Comparison of ENCODE assay signal across 8 cellular contexts in genomic region chr7:80134536-80135305, GRCh38. TPM values are rescaled to one million over a fixed set of nuclear protein-coding genes. Genes with fewer than 3 reads are reported as not detected.
A peak's percentile ranks its signal among the peaks of the same experiment; 100 is the strongest.
DNase-seq lines count a peak whose midpoint lies in the region; ATAC-seq, FAIRE-seq and TF ChIP-seq lines count a peak whose summit lies in the region.

GNAI1 (plus strand) TSS chr7:80134831; CDS start chr7:80135161, 330 bp downstream.

- DNase-seq in activated T-cell treated with anti-CD3 and anti-CD28 coated beads for 48 hours (ENCODE audit: low read depth), result peak; percentile 37
- DNase-seq in activated T-cell treated with anti-CD3 and anti-CD28 coated beads for 4 hours, result no peak
- peak in 1 of 2 experiments; percentile 7 for DNase-seq in HL-60 (ENCODE audit: low read depth in 1 of 2, low spot score in 1 of 2)
- peak; percentile 52 for DNase-seq in RPMI7951 (ENCODE audit: low read depth)
- no peak for DNase-seq in GM12878 (ENCODE audit: low read depth, low spot score)
- peak; percentile 93 for DNase-seq in hepatocyte (ENCODE audit: low spot score)
- DNase-seq in progenitor cell of endocrine pancreas (ENCODE audit: low spot score, unreplicated experiment), result peak; percentile 83

- no peaks in the 10 kb centered on the region; the same call in 2 of the 3 replicates for H3K9me3 ChIP-seq in GM12878 (replicated peaks; ENCODE audit: control insufficient read depth, insufficient read depth, low read length)
- no peaks in the 10 kb centered on the region for H3K9me3 ChIP-seq in hepatocyte (ENCODE audit: low read depth)

- H3K4me2 ChIP-seq in GM12878 (ENCODE audit: control insufficient read depth, insufficient read depth) (peak within 1 kb of the TSS; percentile 32; the same call in 1 of the 2 replicates), hepatocyte (peak within 1 kb of the TSS; percentile 79)

- TF ChIP-seq EP300 in GM12878 (IDR thresholded peaks at IDR 0.05; ENCODE audit: borderline replicate concordance in 1 of 2, control insufficient read depth in 1 of 2, low read depth in 2 of 2, low read length in 2 of 2), result no peak

- FAIRE-seq in GM12878 (lab: Jason Lieb, UNC), result no peak

- H3K4me3 Mint-ChIP-seq in progenitor cell of endocrine pancreas (ENCODE audit: low read depth), result peak within 1 kb of the TSS; percentile 97

- H3K27me3 Mint-ChIP-seq in progenitor cell of endocrine pancreas, result no peaks in the 10 kb centered on the region

- SMC1A ChIA-PET in GM12878 (lab: Charles Lee; ENCODE audit: uncharacterized antibody, unreplicated experiment), result no interaction called here

- H3K36me3 Mint-ChIP-seq in progenitor cell of endocrine pancreas (ENCODE audit: insufficient read depth), result no peaks in the 10 kb centered on the region

- H3K4me1 Mint-ChIP-seq in progenitor cell of endocrine pancreas (ENCODE audit: low read depth), result peaks cover 30% of the 10 kb centered on the region

- intact Hi-C loops in GM12878 (cut with micrococcal nuclease; ENCODE audit: unreplicated experiment), result no loop called here

- H2AFZ ChIP-seq in GM12878 (ENCODE audit: control insufficient read depth, low read depth, low read length) (no peak within 1 kb of the TSS; the same call in 1 of the 2 replicates), hepatocyte (peak within 1 kb of the TSS; percentile 94)

- TF ChIP-seq RAD21 in GM12878 (IDR thresholded peaks at IDR 0.05; ENCODE audit: insufficient read depth, low read depth, low read length), result 0 out of 2 replicates have a peak, but pooled peaks have one; percentile 12

- no peaks in the 10 kb centered on the region for H3K36me3 ChIP-seq in GM12878 (ENCODE audit: control insufficient read depth in 2 of 2, insufficient read depth in 2 of 2, low read length in 1 of 2)
- no peaks in the 10 kb centered on the region for H3K36me3 ChIP-seq in hepatocyte (replicated peaks; ENCODE audit: insufficient read depth, low read depth)

- RAD21 ChIA-PET in GM12878 (lab: Charles Lee; ENCODE audit: unreplicated experiment), result no interaction called here

- POLR2A ChIA-PET in GM12878 (lab: Charles Lee), result no interaction called here

- H3K79me2 ChIP-seq in GM12878 (ENCODE audit: control insufficient read depth, insufficient read depth, low read length) (no peaks in the 10 kb centered on the region), hepatocyte (peaks cover 44% of the 10 kb centered on the region)

- TF ChIP-seq CTCF in HL-60 (IDR thresholded peaks at IDR 0.05; ENCODE audit: insufficient read depth, low read length), result no peak
- no peak for TF ChIP-seq CTCF in GM12878 (IDR thresholded peaks at IDR 0.05 in 2 of 3, conservative IDR thresholded peaks at IDR 0.05 in 1 of 3; ENCODE audit: control insufficient read depth in 2 of 3, extremely low read depth in 1 of 3, insufficient read depth in 1 of 3, low read depth in 3 of 3, low read length in 3 of 3)
- TF ChIP-seq CTCF in hepatocyte (IDR thresholded peaks at IDR 0.05; ENCODE audit: poor library complexity), result peak; percentile 69
- peak; percentile 67 for TF ChIP-seq CTCF in progenitor cell of endocrine pancreas (IDR thresholded peaks at IDR 0.05; ENCODE audit: unreplicated experiment)

- peak within 1 kb of the TSS; percentile 98 for H3K27ac Mint-ChIP-seq in progenitor cell of endocrine pancreas

- peaks cover 25% of the 10 kb centered on the region for H3K27me3 ChIP-seq in HL-60 (ENCODE audit: insufficient read depth, poor library complexity, severe bottlenecking)
- H3K27me3 ChIP-seq in GM12878 (replicated peaks in 1 of 2; ENCODE audit: control insufficient read depth in 2 of 2, insufficient read depth in 2 of 2, low read length in 1 of 2), result peaks cover 3 to 5% of the 10 kb centered on the region in 2 experiments; a peak in 2 of 4 replicates
- no peaks in the 10 kb centered on the region for H3K27me3 ChIP-seq in hepatocyte

- BruUV-seq in GM12878 (replicated peaks; lab: Mats Ljungman, UMichigan), result no TSS peak

- no peak for TF ChIP-seq POLR2A in GM12878 (IDR thresholded peaks at IDR 0.05; ENCODE audit: low read depth, low read length)

- H3K9me2 ChIP-seq in hepatocyte (replicated peaks; ENCODE audit: insufficient read depth), result no peaks in the 10 kb centered on the region

- 10% methylated on average over 46 of the region's 92 CpGs for WGBS in GM12878 (ENCODE audit: insufficient coverage, insufficient replicate concordance, low lambda C conversion rate, missing lambda C conversion rate)
- WGBS in hepatocyte (ENCODE audit: low lambda C conversion rate, missing lambda C conversion rate), result under 1% methylated on average over 71 of the region's 92 CpGs

- H3K4me1 ChIP-seq in GM12878 (ENCODE audit: control insufficient read depth, insufficient read depth, low read length), result no peaks in the 10 kb centered on the region
- peaks cover 22% of the 10 kb centered on the region for H3K4me1 ChIP-seq in hepatocyte (ENCODE audit: insufficient read depth)

- no peak within 1 kb of the TSS for H3K9ac ChIP-seq in GM12878 (ENCODE audit: control insufficient read depth, insufficient read depth, low read length)

- peak within 1 kb of the TSS; percentile 40 for H3K4me3 ChIP-seq in HL-60 (replicated peaks; ENCODE audit: insufficient read depth, low read length)
- no peak within 1 kb of the TSS for H3K4me3 ChIP-seq in GM12878
- H3K4me3 ChIP-seq in hepatocyte, result peak within 1 kb of the TSS; percentile 100

- CTCF ChIA-PET in GM12878 (lab: Yijun Ruan, JAX), result interaction anchor here (0.7 kb wide), 1 partner anchor 12 kb away, joined by 5 read pairs; no protein-coding TSS in a partner anchor

- H3K9me3 Mint-ChIP-seq in progenitor cell of endocrine pancreas (ENCODE audit: low read depth), result no peaks in the 10 kb centered on the region

- H4K20me1 ChIP-seq in GM12878 (ENCODE audit: control insufficient read depth, insufficient read depth) (no peaks in the 10 kb centered on the region), hepatocyte (ENCODE audit: insufficient read depth, poor library complexity, severe bottlenecking) (peaks cover 17% of the 10 kb centered on the region)

- H3K27ac ChIP-seq in HL-60 (replicated peaks) (no peak within 1 kb of the TSS), GM12878 (ENCODE audit: control insufficient read depth, insufficient read depth) (no peak within 1 kb of the TSS), hepatocyte (peak within 1 kb of the TSS; percentile 97)

- in situ Hi-C loops in GM12878 (cut with MboI), result no loop called here

- no peak; the same call in 2 of the 3 replicates for ATAC-seq in GM12878
- no peak for ATAC-seq in HG03039 (IDR thresholded peaks at IDR 0.05; ENCODE audit: unreplicated experiment)

TF ChIP-seq in GM12878, 131 proteins besides CTCF, POLR2A, EP300 and RAD21 (continues in another document):
- TF ChIP-seq NFIC (IDR thresholded peaks at IDR 0.05; ENCODE audit: low read depth, low read length) (no peak), E2F4 (IDR thresholded peaks at IDR 0.05; ENCODE audit: low read depth, low read length) (no peak), RAD51 (IDR thresholded peaks at IDR 0.05) (no peak), LARP7 (IDR thresholded peaks at IDR 0.05) (no peak), RUNX3 (IDR thresholded peaks at IDR 0.05; ENCODE audit: low read length) (no peak), BCLAF1 (IDR thresholded peaks at IDR 0.05) (no peak), CBFB (IDR thresholded peaks at IDR 0.05; ENCODE audit: low read depth) (no peak)

RNA-seq across cellular contexts. Expression of gene GNAI1, which starts in this region (rescaled TPM):
- total RNA-seq in RPMI7951 (2014; rRNA removed; shearing (Covaris generic)), result 2.8 and 5.0 TPM in 2 replicates
- not detected in 2 replicates for total RNA-seq in GM12878 (2013; cell fraction: nucleolus; rRNA removed)
- total RNA-seq in GM12878 (2014; rRNA removed), result not detected in 2 replicates
- total RNA-seq in GM12878 (2014; rRNA removed; fragmentation: Illumina TruSeq; extraction: Trizol), result not detected in 2 replicates
- total RNA-seq in GM12878 (2021), result 0.16 TPM in 1 of 2 replicates, not detected in the other
- polyA plus RNA-seq in GM12878 (2011; ENCODE audit: low read depth), result not detected
- not detected in 2 replicates for polyA plus RNA-seq in GM12878 (2011; rRNA removed)
- polyA plus RNA-seq in GM12878 (2011; cell fraction: cytosol; rRNA removed), result not detected in 2 replicates
- polyA plus RNA-seq in GM12878 (2011; cell fraction: nucleus; rRNA removed), result not detected in 2 replicates
- polyA plus RNA-seq in GM12878 (2012), result not detected in 2 replicates
- polyA plus RNA-seq in GM12878 (2014; fragmentation: Illumina TruSeq; extraction: Trizol), result not detected in 2 replicates
- not detected for polyA plus RNA-seq in GM12878 (2014; fragmentation: Nextera tagmentation; extraction: Ambion mirVana)
- polyA plus RNA-seq in GM12878 (2014; rRNA removed), result not detected in 2 replicates
- not detected for polyA plus RNA-seq in GM12878 (2016; fragmentation: Nextera tagmentation; extraction: Ambion mirVana)
- polyA minus RNA-seq in GM12878 (2011; rRNA and poly(A)+ RNA removed), result not detected in 2 replicates
- not detected in 2 replicates for polyA minus RNA-seq in GM12878 (2011; cell fraction: cytosol; rRNA and poly(A)+ RNA removed)
- polyA minus RNA-seq in GM12878 (2011; cell fraction: nucleus; rRNA and poly(A)+ RNA removed), result not detected in 2 replicates
- total RNA-seq in hepatocyte, result 48.7 and 57.4 TPM in 2 replicates
- polyA plus RNA-seq in hepatocyte, result 58.7 and 61.3 TPM in 2 replicates
- 49.7 and 50.8 TPM in 2 replicates for total RNA-seq in progenitor cell of endocrine pancreas

Comparison
In these comparisons a context has a peak if more than half of its experiments do, and no peak if none do; other contexts are left out.
1. RNA of gene GNAI1 (polyA plus RNA-seq): 58.7 to 61.3 TPM in hepatocyte; not detected in GM12878; every median in the first group is over 10 times any median in the second.
2. DNase-seq: peak in activated T-cell treated with anti-CD3 and anti-CD28 coated beads for 48 hours (single experiment), RPMI7951 (single experiment), hepatocyte (single experiment) and progenitor cell of endocrine pancreas (single experiment); none in activated T-cell treated with anti-CD3 and anti-CD28 coated beads for 4 hours (single experiment) and GM12878 (single experiment).
3. CTCF ChIP-seq: peak in hepatocyte (single experiment) and progenitor cell of endocrine pancreas (single experiment); none in HL-60 (single experiment) and GM12878 (0 of 3).